14 cellular contexts compared by ENCODE assay signal in the genomic region with DNA sequence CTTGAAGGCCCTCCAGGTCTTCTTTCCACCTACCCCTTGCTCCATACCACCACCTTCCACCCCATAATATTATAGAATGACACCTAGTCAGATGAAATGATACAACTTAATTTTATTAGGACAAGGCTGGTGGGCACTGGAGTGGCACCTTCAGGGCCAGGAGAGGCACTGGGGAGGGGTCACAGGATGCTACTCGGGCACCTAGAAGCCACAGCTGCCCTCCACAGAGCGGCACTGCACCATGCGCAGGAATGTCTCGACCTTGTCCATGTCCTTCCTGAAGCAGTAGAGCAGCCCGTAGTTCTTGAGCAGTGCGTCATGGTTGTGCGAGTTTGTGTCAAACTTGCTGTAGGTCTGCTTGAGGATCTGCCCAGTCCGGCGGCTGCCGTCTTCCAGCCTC. TPM values are rescaled to one million over a fixed set of nuclear protein-coding genes. Genes with fewer than 3 reads are reported as not detected.
"Had no signal": no experiment of that assay in that cellular context is flagged by ENCODE, and none has a peak within 500 bp of the region (broad histone marks: within the 10 kb centered on the region; RNA-seq: fewer than 3 reads in every experiment).

No MANE protein-coding gene starts in this region.

RNA-seq across cellular contexts. Expression of a gene that starts 1.6 kb away (rescaled TPM):
- total RNA-seq: activated CD4-positive, alpha-beta memory T cell treated with anti-CD3 and anti-CD28 coated beads for 36 hours; activated CD4-positive, alpha-beta memory T cell treated with anti-CD3 and anti-CD28 coated beads, Interleukin-2, amount 10 ng/mL, durations not matched to agents 7 days and 5 days; activated CD4-positive, alpha-beta T cell treated with anti-CD3 and anti-CD28 coated beads for 36 hours; activated CD4-positive, alpha-beta T cell treated with anti-CD3 and anti-CD28 coated beads, Interleukin-2, amount 10 ng/mL, durations not matched to agents 24 days and 14 days; activated CD4-positive, alpha-beta T cell treated with anti-CD3 and anti-CD28 coated beads, Interleukin-2, amount 10 ng/mL, durations not matched to agents 7 days and 5 days; activated CD8-positive, alpha-beta memory T cell treated with anti-CD3 and anti-CD28 coated beads for 36 hours; activated CD8-positive, alpha-beta memory T cell treated with anti-CD3 and anti-CD28 coated beads, Interleukin-2, amount 10 ng/mL, durations not matched to agents 7 days and 5 days; activated CD8-positive, alpha-beta T cell treated with anti-CD3 and anti-CD28 coated beads for 36 hours; activated CD8-positive, alpha-beta T cell treated with anti-CD3 and anti-CD28 coated beads, Interleukin-2, amount 10 ng/mL, durations not matched to agents 7 days and 5 days; T-cell; T-helper 1 cell treated with Interleukin-12 subunit alpha and Interleukin-12 subunit beta and Interleukin-4 antibody, amounts not matched to agents 30 ng/mL and 1 ng/mL, for 36 hours; T-helper 2 cell treated with Interferon-gamma antibody and Interleukin-4, amounts not matched to agents 100 ng/mL and 5 ng/mL, for 36 hours; WTC11 had no signal

RNA-seq across cellular contexts. Expression of a gene that starts 13.1 kb away (rescaled TPM):
- total RNA-seq: activated CD4-positive, alpha-beta memory T cell treated with anti-CD3 and anti-CD28 coated beads for 36 hours; activated CD4-positive, alpha-beta memory T cell treated with anti-CD3 and anti-CD28 coated beads, Interleukin-2, amount 10 ng/mL, durations not matched to agents 7 days and 5 days; activated CD4-positive, alpha-beta T cell treated with anti-CD3 and anti-CD28 coated beads for 36 hours; activated CD4-positive, alpha-beta T cell treated with anti-CD3 and anti-CD28 coated beads, Interleukin-2, amount 10 ng/mL, durations not matched to agents 24 days and 14 days; activated CD4-positive, alpha-beta T cell treated with anti-CD3 and anti-CD28 coated beads, Interleukin-2, amount 10 ng/mL, durations not matched to agents 7 days and 5 days; activated CD8-positive, alpha-beta memory T cell treated with anti-CD3 and anti-CD28 coated beads for 36 hours; activated CD8-positive, alpha-beta memory T cell treated with anti-CD3 and anti-CD28 coated beads, Interleukin-2, amount 10 ng/mL, durations not matched to agents 7 days and 5 days; activated CD8-positive, alpha-beta T cell treated with anti-CD3 and anti-CD28 coated beads for 36 hours; activated CD8-positive, alpha-beta T cell treated with anti-CD3 and anti-CD28 coated beads, Interleukin-2, amount 10 ng/mL, durations not matched to agents 7 days and 5 days; T-cell; T-helper 1 cell treated with Interleukin-12 subunit alpha and Interleukin-12 subunit beta and Interleukin-4 antibody, amounts not matched to agents 30 ng/mL and 1 ng/mL, for 36 hours; T-helper 17 cell; T-helper 2 cell treated with Interferon-gamma antibody and Interleukin-4, amounts not matched to agents 100 ng/mL and 5 ng/mL, for 36 hours had no signal

RNA-seq across cellular contexts. Expression of a gene that starts 16.2 kb away (rescaled TPM):
- total RNA-seq: activated CD4-positive, alpha-beta memory T cell treated with anti-CD3 and anti-CD28 coated beads for 36 hours; activated CD4-positive, alpha-beta memory T cell treated with anti-CD3 and anti-CD28 coated beads, Interleukin-2, amount 10 ng/mL, durations not matched to agents 7 days and 5 days; activated CD4-positive, alpha-beta T cell treated with anti-CD3 and anti-CD28 coated beads for 36 hours; activated CD4-positive, alpha-beta T cell treated with anti-CD3 and anti-CD28 coated beads, Interleukin-2, amount 10 ng/mL, durations not matched to agents 24 days and 14 days; activated CD4-positive, alpha-beta T cell treated with anti-CD3 and anti-CD28 coated beads, Interleukin-2, amount 10 ng/mL, durations not matched to agents 7 days and 5 days; activated CD8-positive, alpha-beta memory T cell treated with anti-CD3 and anti-CD28 coated beads for 36 hours; activated CD8-positive, alpha-beta memory T cell treated with anti-CD3 and anti-CD28 coated beads, Interleukin-2, amount 10 ng/mL, durations not matched to agents 7 days and 5 days; activated CD8-positive, alpha-beta T cell treated with anti-CD3 and anti-CD28 coated beads for 36 hours; activated CD8-positive, alpha-beta T cell treated with anti-CD3 and anti-CD28 coated beads, Interleukin-2, amount 10 ng/mL, durations not matched to agents 7 days and 5 days; T-cell; T-helper 1 cell treated with Interleukin-12 subunit alpha and Interleukin-12 subunit beta and Interleukin-4 antibody, amounts not matched to agents 30 ng/mL and 1 ng/mL, for 36 hours; T-helper 17 cell; T-helper 2 cell treated with Interferon-gamma antibody and Interleukin-4, amounts not matched to agents 100 ng/mL and 5 ng/mL, for 36 hours; WTC11 had no signal

RNA-seq across cellular contexts. Expression of a gene that starts 21.3 kb away (rescaled TPM):
- total RNA-seq: activated CD4-positive, alpha-beta memory T cell treated with anti-CD3 and anti-CD28 coated beads for 36 hours; activated CD4-positive, alpha-beta memory T cell treated with anti-CD3 and anti-CD28 coated beads, Interleukin-2, amount 10 ng/mL, durations not matched to agents 7 days and 5 days; activated CD4-positive, alpha-beta T cell treated with anti-CD3 and anti-CD28 coated beads for 36 hours; activated CD4-positive, alpha-beta T cell treated with anti-CD3 and anti-CD28 coated beads, Interleukin-2, amount 10 ng/mL, durations not matched to agents 24 days and 14 days; activated CD4-positive, alpha-beta T cell treated with anti-CD3 and anti-CD28 coated beads, Interleukin-2, amount 10 ng/mL, durations not matched to agents 7 days and 5 days; activated CD8-positive, alpha-beta memory T cell treated with anti-CD3 and anti-CD28 coated beads for 36 hours; activated CD8-positive, alpha-beta memory T cell treated with anti-CD3 and anti-CD28 coated beads, Interleukin-2, amount 10 ng/mL, durations not matched to agents 7 days and 5 days; activated CD8-positive, alpha-beta T cell treated with anti-CD3 and anti-CD28 coated beads for 36 hours; activated CD8-positive, alpha-beta T cell treated with anti-CD3 and anti-CD28 coated beads, Interleukin-2, amount 10 ng/mL, durations not matched to agents 7 days and 5 days; T-cell; T-helper 1 cell treated with Interleukin-12 subunit alpha and Interleukin-12 subunit beta and Interleukin-4 antibody, amounts not matched to agents 30 ng/mL and 1 ng/mL, for 36 hours; T-helper 2 cell treated with Interferon-gamma antibody and Interleukin-4, amounts not matched to agents 100 ng/mL and 5 ng/mL, for 36 hours; WTC11 had no signal

RNA-seq across cellular contexts. Expression of a gene that starts 23.8 kb away (rescaled TPM):
- total RNA-seq: activated CD4-positive, alpha-beta memory T cell treated with anti-CD3 and anti-CD28 coated beads, Interleukin-2, amount 10 ng/mL, durations not matched to agents 7 days and 5 days; activated CD4-positive, alpha-beta T cell treated with anti-CD3 and anti-CD28 coated beads, Interleukin-2, amount 10 ng/mL, durations not matched to agents 24 days and 14 days; activated CD4-positive, alpha-beta T cell treated with anti-CD3 and anti-CD28 coated beads, Interleukin-2, amount 10 ng/mL, durations not matched to agents 7 days and 5 days; activated CD8-positive, alpha-beta memory T cell treated with anti-CD3 and anti-CD28 coated beads for 36 hours; activated CD8-positive, alpha-beta memory T cell treated with anti-CD3 and anti-CD28 coated beads, Interleukin-2, amount 10 ng/mL, durations not matched to agents 7 days and 5 days; activated CD8-positive, alpha-beta T cell treated with anti-CD3 and anti-CD28 coated beads for 36 hours; activated CD8-positive, alpha-beta T cell treated with anti-CD3 and anti-CD28 coated beads, Interleukin-2, amount 10 ng/mL, durations not matched to agents 7 days and 5 days; T-cell; T-helper 1 cell treated with Interleukin-12 subunit alpha and Interleukin-12 subunit beta and Interleukin-4 antibody, amounts not matched to agents 30 ng/mL and 1 ng/mL, for 36 hours; T-helper 17 cell; T-helper 2 cell treated with Interferon-gamma antibody and Interleukin-4, amounts not matched to agents 100 ng/mL and 5 ng/mL, for 36 hours; WTC11 had no signal
